In the genomic region with DNA sequence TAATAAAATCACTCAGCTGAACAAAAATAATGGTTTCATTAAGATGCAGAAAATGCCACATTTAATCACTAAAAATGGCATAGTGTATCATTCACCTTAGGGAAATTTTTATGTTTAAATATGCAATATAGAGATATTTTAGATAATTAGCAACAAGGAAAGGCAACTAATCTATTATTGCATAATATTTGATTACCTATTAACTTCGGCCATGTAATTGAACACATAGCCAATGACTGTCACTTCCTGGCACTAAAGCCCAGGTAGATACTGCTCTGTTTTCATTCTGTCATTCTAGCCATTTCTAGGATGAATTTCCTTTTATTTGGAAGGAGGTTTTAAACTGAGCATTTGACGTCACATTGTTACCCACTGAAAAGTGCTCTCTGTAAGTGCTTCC, we compare ENCODE assay signal across 1 cellular context.
TF ChIP-seq lines count a peak whose summit lies in the region.

No MANE protein-coding gene starts in this region.

TF ChIP-seq in GM23338, 12 proteins besides CTCF, POLR2A, EP300 and RAD21 (continued from another document):
- TF ChIP-seq, protein P1, sequence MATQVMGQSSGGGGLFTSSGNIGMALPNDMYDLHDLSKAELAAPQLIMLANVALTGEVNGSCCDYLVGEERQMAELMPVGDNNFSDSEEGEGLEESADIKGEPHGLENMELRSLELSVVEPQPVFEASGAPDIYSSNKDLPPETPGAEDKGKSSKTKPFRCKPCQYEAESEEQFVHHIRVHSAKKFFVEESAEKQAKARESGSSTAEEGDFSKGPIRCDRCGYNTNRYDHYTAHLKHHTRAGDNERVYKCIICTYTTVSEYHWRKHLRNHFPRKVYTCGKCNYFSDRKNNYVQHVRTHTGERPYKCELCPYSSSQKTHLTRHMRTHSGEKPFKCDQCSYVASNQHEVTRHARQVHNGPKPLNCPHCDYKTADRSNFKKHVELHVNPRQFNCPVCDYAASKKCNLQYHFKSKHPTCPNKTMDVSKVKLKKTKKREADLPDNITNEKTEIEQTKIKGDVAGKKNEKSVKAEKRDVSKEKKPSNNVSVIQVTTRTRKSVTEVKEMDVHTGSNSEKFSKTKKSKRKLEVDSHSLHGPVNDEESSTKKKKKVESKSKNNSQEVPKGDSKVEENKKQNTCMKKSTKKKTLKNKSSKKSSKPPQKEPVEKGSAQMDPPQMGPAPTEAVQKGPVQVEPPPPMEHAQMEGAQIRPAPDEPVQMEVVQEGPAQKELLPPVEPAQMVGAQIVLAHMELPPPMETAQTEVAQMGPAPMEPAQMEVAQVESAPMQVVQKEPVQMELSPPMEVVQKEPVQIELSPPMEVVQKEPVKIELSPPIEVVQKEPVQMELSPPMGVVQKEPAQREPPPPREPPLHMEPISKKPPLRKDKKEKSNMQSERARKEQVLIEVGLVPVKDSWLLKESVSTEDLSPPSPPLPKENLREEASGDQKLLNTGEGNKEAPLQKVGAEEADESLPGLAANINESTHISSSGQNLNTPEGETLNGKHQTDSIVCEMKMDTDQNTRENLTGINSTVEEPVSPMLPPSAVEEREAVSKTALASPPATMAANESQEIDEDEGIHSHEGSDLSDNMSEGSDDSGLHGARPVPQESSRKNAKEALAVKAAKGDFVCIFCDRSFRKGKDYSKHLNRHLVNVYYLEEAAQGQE (IDR thresholded peaks at IDR 0.05; ENCODE audit: unreplicated experiment) = no peak
- TF ChIP-seq NANOG (IDR thresholded peaks at IDR 0.05; ENCODE audit: borderline replicate concordance) (no peak), JUNB (IDR thresholded peaks at IDR 0.05; ENCODE audit: unreplicated experiment) (no peak), CREB1 (CRISPR knock-in tag; IDR thresholded peaks at IDR 0.05; ENCODE audit: low read depth) (no peak), ZNF331 (CRISPR knock-in tag; IDR thresholded peaks at IDR 0.05; ENCODE audit: low read depth) (no peak), ZNF114 (CRISPR knock-in tag; IDR thresholded peaks at IDR 0.05) (no peak), POLR2AphosphoS5 (IDR thresholded peaks at IDR 0.05; ENCODE audit: low read depth) (no peak), EZH2 (IDR thresholded peaks at IDR 0.05; ENCODE audit: low read depth, unreplicated experiment) (no peak), STAT1 (IDR thresholded peaks at IDR 0.05; ENCODE audit: unreplicated experiment) (no peak)
- TF ChIP-seq, protein P2, sequence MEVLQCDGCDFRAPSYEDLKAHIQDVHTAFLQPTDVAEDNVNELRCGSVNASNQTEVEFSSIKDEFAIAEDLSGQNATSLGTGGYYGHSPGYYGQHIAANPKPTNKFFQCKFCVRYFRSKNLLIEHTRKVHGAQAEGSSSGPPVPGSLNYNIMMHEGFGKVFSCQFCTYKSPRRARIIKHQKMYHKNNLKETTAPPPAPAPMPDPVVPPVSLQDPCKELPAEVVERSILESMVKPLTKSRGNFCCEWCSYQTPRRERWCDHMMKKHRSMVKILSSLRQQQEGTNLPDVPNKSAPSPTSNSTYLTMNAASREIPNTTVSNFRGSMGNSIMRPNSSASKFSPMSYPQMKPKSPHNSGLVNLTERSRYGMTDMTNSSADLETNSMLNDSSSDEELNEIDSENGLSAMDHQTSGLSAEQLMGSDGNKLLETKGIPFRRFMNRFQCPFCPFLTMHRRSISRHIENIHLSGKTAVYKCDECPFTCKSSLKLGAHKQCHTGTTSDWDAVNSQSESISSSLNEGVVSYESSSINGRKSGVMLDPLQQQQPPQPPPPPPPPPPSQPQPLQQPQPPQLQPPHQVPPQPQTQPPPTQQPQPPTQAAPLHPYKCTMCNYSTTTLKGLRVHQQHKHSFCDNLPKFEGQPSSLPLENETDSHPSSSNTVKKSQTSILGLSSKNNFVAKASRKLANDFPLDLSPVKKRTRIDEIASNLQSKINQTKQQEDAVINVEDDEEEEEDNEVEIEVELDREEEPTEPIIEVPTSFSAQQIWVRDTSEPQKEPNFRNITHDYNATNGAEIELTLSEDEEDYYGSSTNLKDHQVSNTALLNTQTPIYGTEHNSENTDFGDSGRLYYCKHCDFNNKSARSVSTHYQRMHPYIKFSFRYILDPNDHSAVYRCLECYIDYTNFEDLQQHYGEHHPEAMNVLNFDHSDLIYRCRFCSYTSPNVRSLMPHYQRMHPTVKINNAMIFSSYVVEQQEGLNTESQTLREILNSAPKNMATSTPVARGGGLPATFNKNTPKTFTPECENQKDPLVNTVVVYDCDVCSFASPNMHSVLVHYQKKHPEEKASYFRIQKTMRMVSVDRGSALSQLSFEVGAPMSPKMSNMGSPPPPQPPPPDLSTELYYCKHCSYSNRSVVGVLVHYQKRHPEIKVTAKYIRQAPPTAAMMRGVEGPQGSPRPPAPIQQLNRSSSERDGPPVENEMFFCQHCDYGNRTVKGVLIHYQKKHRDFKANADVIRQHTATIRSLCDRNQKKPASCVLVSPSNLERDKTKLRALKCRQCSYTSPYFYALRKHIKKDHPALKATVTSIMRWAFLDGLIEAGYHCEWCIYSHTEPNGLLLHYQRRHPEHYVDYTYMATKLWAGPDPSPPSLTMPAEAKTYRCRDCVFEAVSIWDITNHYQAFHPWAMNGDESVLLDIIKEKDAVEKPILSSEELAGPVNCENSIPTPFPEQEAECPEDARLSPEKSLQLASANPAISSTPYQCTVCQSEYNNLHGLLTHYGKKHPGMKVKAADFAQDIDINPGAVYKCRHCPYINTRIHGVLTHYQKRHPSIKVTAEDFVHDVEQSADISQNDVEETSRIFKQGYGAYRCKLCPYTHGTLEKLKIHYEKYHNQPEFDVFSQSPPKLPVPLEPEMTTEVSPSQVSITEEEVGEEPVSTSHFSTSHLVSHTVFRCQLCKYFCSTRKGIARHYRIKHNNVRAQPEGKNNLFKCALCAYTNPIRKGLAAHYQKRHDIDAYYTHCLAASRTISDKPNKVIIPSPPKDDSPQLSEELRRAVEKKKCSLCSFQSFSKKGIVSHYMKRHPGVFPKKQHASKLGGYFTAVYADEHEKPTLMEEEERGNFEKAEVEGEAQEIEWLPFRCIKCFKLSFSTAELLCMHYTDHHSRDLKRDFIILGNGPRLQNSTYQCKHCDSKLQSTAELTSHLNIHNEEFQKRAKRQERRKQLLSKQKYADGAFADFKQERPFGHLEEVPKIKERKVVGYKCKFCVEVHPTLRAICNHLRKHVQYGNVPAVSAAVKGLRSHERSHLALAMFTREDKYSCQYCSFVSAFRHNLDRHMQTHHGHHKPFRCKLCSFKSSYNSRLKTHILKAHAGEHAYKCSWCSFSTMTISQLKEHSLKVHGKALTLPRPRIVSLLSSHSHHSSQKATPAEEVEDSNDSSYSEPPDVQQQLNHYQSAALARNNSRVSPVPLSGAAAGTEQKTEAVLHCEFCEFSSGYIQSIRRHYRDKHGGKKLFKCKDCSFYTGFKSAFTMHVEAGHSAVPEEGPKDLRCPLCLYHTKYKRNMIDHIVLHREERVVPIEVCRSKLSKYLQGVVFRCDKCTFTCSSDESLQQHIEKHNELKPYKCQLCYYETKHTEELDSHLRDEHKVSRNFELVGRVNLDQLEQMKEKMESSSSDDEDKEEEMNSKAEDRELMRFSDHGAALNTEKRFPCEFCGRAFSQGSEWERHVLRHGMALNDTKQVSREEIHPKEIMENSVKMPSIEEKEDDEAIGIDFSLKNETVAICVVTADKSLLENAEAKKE (CRISPR knock-in tag; IDR thresholded peaks at IDR 0.05) = no peak
- TF ChIP-seq, protein P3, sequence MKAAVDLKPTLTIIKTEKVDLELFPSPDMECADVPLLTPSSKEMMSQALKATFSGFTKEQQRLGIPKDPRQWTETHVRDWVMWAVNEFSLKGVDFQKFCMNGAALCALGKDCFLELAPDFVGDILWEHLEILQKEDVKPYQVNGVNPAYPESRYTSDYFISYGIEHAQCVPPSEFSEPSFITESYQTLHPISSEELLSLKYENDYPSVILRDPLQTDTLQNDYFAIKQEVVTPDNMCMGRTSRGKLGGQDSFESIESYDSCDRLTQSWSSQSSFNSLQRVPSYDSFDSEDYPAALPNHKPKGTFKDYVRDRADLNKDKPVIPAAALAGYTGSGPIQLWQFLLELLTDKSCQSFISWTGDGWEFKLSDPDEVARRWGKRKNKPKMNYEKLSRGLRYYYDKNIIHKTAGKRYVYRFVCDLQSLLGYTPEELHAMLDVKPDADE (IDR thresholded peaks at IDR 0.05) = no peak
TF ChIP-seq in GM23338: peak in this region for 0.
